Comparison of ENCODE assay signal across 13 cellular contexts in genomic region chr17:40198576-40198975, GRCh38.
"Had no signal": no experiment of that assay in that cellular context is flagged by ENCODE, and none has a peak within 500 bp of the region (broad histone marks: within the 10 kb centered on the region; RNA-seq: fewer than 3 reads in every experiment).

No MANE protein-coding gene starts in this region.

- H3K27ac Mint-ChIP-seq: natural killer cell treated with Interleukin-12 subunit alpha and Interleukin-12 subunit beta and Interleukin-15 and Interleukin-18, amount 100 ng/mL, for 72 hours; stimulated activated effector memory CD8-positive, alpha-beta T cell treated with anti-CD3 and anti-CD28 coated beads, Interleukin-12 subunit alpha, Interleukin-12 subunit beta, amount 100 ng/mL, for 72 hours; T-helper 17 cell had no signal

- H3K4me3 Mint-ChIP-seq: natural killer cell treated with Interleukin-12 subunit alpha and Interleukin-12 subunit beta and Interleukin-15 and Interleukin-18, amount 100 ng/mL, for 72 hours; stimulated activated effector memory CD8-positive, alpha-beta T cell treated with anti-CD3 and anti-CD28 coated beads, Interleukin-12 subunit alpha, Interleukin-12 subunit beta, amount 100 ng/mL, for 72 hours; T-helper 17 cell had no signal

- H3K9me3 ChIP-seq: ascending aorta, lower lobe of right lung, sigmoid colon, tibial artery had no signal

- H3K27ac ChIP-seq: ascending aorta, coronary artery, lower lobe of right lung, sigmoid colon, tibial artery, WERI-Rb-1 had no signal

- H3K36me3 ChIP-seq: ascending aorta, lower lobe of right lung, sigmoid colon, tibial artery had no signal

- H3K4me3 ChIP-seq: ascending aorta, coronary artery, lower lobe of right lung, sigmoid colon, tibial artery had no signal

- H3K9me3 Mint-ChIP-seq: natural killer cell treated with Interleukin-12 subunit alpha and Interleukin-12 subunit beta and Interleukin-15 and Interleukin-18, amount 100 ng/mL, for 72 hours; stimulated activated effector memory CD8-positive, alpha-beta T cell treated with anti-CD3 and anti-CD28 coated beads, Interleukin-12 subunit alpha, Interleukin-12 subunit beta, amount 100 ng/mL, for 72 hours had no signal

- H3K36me3 Mint-ChIP-seq: natural killer cell treated with Interleukin-12 subunit alpha and Interleukin-12 subunit beta and Interleukin-15 and Interleukin-18, amount 100 ng/mL, for 72 hours; stimulated activated effector memory CD8-positive, alpha-beta T cell treated with anti-CD3 and anti-CD28 coated beads, Interleukin-12 subunit alpha, Interleukin-12 subunit beta, amount 100 ng/mL, for 72 hours had no signal

- H3K4me1 Mint-ChIP-seq: stimulated activated effector memory CD8-positive, alpha-beta T cell treated with anti-CD3 and anti-CD28 coated beads, Interleukin-12 subunit alpha, Interleukin-12 subunit beta, amount 100 ng/mL, for 72 hours had no signal

- DNase-seq: activated naive CD4-positive, alpha-beta T cell; foreskin melanocyte; glutamatergic neuron; hippocampal formation; lower lobe of right lung; sigmoid colon; T-helper 17 cell; tibial artery; WERI-Rb-1 had no signal

- H3K27me3 Mint-ChIP-seq: T-helper 17 cell had no signal

- ATAC-seq: lower lobe of right lung; natural killer cell treated with Interleukin-12 subunit alpha and Interleukin-12 subunit beta and Interleukin-15 and Interleukin-18, amount 100 ng/mL, for 72 hours had no signal

- H3K4me1 ChIP-seq: ascending aorta had no signal
